In genomic region chr6:166672624-166673165, GRCh38 we compare ENCODE assay signal across 1 cellular context.
TF ChIP-seq lines count a peak whose summit lies in the region.

No MANE protein-coding gene starts in this region.

TF ChIP-seq in WTC11, 78 proteins besides CTCF, POLR2A, EP300 and RAD21 (continued from another document):
- no peak for TF ChIP-seq MLX (CRISPR knock-in tag; IDR thresholded peaks at IDR 0.05)
- no peak for TF ChIP-seq FOXJ3 (CRISPR knock-in tag; IDR thresholded peaks at IDR 0.05; ENCODE audit: borderline replicate concordance)
- TF ChIP-seq, protein P1, sequence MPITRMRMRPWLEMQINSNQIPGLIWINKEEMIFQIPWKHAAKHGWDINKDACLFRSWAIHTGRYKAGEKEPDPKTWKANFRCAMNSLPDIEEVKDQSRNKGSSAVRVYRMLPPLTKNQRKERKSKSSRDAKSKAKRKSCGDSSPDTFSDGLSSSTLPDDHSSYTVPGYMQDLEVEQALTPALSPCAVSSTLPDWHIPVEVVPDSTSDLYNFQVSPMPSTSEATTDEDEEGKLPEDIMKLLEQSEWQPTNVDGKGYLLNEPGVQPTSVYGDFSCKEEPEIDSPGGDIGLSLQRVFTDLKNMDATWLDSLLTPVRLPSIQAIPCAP (CRISPR knock-in tag; IDR thresholded peaks at IDR 0.05): no peak
- no peak for TF ChIP-seq ATF6 (CRISPR knock-in tag; IDR thresholded peaks at IDR 0.05)
- no peak for TF ChIP-seq ZNF416 (CRISPR knock-in tag; IDR thresholded peaks at IDR 0.05)
- no peak for TF ChIP-seq MXD4 (CRISPR knock-in tag; IDR thresholded peaks at IDR 0.05; ENCODE audit: borderline replicate concordance)
- TF ChIP-seq, protein P2, sequence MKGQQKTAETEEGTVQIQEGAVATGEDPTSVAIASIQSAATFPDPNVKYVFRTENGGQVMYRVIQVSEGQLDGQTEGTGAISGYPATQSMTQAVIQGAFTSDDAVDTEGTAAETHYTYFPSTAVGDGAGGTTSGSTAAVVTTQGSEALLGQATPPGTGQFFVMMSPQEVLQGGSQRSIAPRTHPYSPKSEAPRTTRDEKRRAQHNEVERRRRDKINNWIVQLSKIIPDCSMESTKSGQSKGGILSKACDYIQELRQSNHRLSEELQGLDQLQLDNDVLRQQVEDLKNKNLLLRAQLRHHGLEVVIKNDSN (CRISPR knock-in tag; IDR thresholded peaks at IDR 0.05): no peak
- no peak for TF ChIP-seq SMAD3 (CRISPR knock-in tag; IDR thresholded peaks at IDR 0.05; ENCODE audit: borderline replicate concordance)
- no peak for TF ChIP-seq PREB (CRISPR knock-in tag; IDR thresholded peaks at IDR 0.05; ENCODE audit: borderline replicate concordance)
- TF ChIP-seq ZNF232 (CRISPR knock-in tag; IDR thresholded peaks at IDR 0.05): no peak
- TF ChIP-seq, protein P3, sequence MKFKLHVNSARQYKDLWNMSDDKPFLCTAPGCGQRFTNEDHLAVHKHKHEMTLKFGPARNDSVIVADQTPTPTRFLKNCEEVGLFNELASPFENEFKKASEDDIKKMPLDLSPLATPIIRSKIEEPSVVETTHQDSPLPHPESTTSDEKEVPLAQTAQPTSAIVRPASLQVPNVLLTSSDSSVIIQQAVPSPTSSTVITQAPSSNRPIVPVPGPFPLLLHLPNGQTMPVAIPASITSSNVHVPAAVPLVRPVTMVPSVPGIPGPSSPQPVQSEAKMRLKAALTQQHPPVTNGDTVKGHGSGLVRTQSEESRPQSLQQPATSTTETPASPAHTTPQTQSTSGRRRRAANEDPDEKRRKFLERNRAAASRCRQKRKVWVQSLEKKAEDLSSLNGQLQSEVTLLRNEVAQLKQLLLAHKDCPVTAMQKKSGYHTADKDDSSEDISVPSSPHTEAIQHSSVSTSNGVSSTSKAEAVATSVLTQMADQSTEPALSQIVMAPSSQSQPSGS (CRISPR knock-in tag; IDR thresholded peaks at IDR 0.05; ENCODE audit: borderline replicate concordance, low read depth): no peak
- TF ChIP-seq FOXK1 (CRISPR knock-in tag; IDR thresholded peaks at IDR 0.05): no peak
- TF ChIP-seq JAZF1 (CRISPR knock-in tag; IDR thresholded peaks at IDR 0.05): no peak
- TF ChIP-seq, protein P4, sequence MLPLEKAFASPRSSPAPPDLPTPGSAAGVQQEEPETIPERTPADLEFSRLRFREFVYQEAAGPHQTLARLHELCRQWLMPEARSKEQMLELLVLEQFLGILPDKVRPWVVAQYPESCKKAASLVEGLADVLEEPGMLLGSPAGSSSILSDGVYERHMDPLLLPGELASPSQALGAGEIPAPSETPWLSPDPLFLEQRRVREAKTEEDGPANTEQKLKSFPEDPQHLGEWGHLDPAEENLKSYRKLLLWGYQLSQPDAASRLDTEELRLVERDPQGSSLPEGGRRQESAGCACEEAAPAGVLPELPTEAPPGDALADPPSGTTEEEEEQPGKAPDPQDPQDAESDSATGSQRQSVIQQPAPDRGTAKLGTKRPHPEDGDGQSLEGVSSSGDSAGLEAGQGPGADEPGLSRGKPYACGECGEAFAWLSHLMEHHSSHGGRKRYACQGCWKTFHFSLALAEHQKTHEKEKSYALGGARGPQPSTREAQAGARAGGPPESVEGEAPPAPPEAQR (CRISPR knock-in tag; IDR thresholded peaks at IDR 0.05): no peak
- no peak for TF ChIP-seq ZBTB21 (CRISPR knock-in tag; IDR thresholded peaks at IDR 0.05; ENCODE audit: borderline replicate concordance)
- TF ChIP-seq ESRRA (CRISPR knock-in tag; IDR thresholded peaks at IDR 0.05; ENCODE audit: borderline replicate concordance): no peak
